Comparison of ENCODE assay signal across 15 cellular contexts in the genomic region with DNA sequence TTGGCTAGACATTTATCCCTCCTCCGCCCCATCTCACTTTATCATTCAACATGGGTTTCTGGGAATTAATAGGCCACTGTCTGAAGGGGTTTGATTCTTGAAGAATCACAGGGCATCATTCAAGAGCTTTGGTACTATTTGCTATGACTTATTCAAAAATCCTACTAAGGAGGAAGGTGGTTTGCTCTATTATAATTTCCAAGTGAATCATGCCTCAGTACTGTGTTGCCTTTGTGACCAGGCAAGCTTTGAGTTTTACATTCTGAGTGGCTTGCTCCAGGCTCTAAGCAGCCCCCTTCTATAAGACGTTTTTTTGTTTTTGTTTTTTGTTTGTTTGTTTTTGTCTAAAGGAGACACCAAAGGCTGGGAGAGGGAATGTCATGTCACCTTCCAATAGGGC. TPM values are rescaled to one million over a fixed set of nuclear protein-coding genes. Genes with fewer than 3 reads are reported as not detected.
DNase-seq lines count a peak whose midpoint lies in the region; ATAC-seq and TF ChIP-seq lines count a peak whose summit lies in the region.
"Had no signal": no experiment of that assay in that cellular context is flagged by ENCODE, and none has a peak within 500 bp of the region (broad histone marks: within the 10 kb centered on the region; RNA-seq: fewer than 3 reads in every experiment).

No MANE protein-coding gene starts in this region.

- H3K9me3 ChIP-seq in heart left ventricle: no peaks in the 10 kb centered on the region
- no peaks in the 10 kb centered on the region for H3K9me3 ChIP-seq in endodermal cell (ENCODE audit: control insufficient read depth, low read length)
- H3K9me3 ChIP-seq in neural cell (ENCODE audit: low read length): no peaks in the 10 kb centered on the region
- no peaks in the 10 kb centered on the region for H3K9me3 ChIP-seq in upper lobe of right lung

- no peaks in the 10 kb centered on the region for H3K9me2 ChIP-seq in neural cell (ENCODE audit: insufficient read depth, low read length)

- H3K36me3 Mint-ChIP-seq in endodermal cell (ENCODE audit: low read depth): no peaks in the 10 kb centered on the region
- H3K36me3 Mint-ChIP-seq: CD8-positive, alpha-beta T cell had no signal

- no peak for TF ChIP-seq EP300 in neural cell (conservative IDR thresholded peaks at IDR 0.05; ENCODE audit: poor library complexity, severe bottlenecking)

- intact Hi-C loops in heart left ventricle (cut with DNase I) (loop anchor here (2.0 to 10.0 kb wide), 11 partner anchors 78 to 315 kb away; no protein-coding TSS in a partner anchor), left cardiac atrium (cut with DNase I) (loop anchor here in 1 of 2 donors (5.0 to 10.0 kb wide), 3 partner anchors 78 to 275 kb away; no protein-coding TSS in a partner anchor), upper lobe of right lung (cut with DNase I) (no loop called here)

- H3K36me3 ChIP-seq in heart left ventricle (no peaks in the 10 kb centered on the region), endodermal cell (ENCODE audit: control insufficient read depth, insufficient read depth, low read length) (no peaks in the 10 kb centered on the region), neural cell (ENCODE audit: insufficient read depth, low read length) (no peaks in the 10 kb centered on the region), upper lobe of right lung (no peaks in the 10 kb centered on the region)

- peaks cover 79% of the 10 kb centered on the region for H3K27me3 Mint-ChIP-seq in endodermal cell (ENCODE audit: insufficient read depth)

- H3K4me3 ChIP-seq in heart left ventricle (peak overlapping the region in 9 of 12 donors; percentile 85 to 99 (median 94)), endodermal cell (ENCODE audit: low read length) (peak overlapping the region; percentile 89), neural cell (ENCODE audit: low read length) (peak overlapping the region; percentile 86), upper lobe of right lung (peak overlapping the region; percentile 86)

- no peak for TF ChIP-seq POLR2A in heart left ventricle (IDR thresholded peaks at IDR 0.05)

- H4K20me1 ChIP-seq in neural cell (ENCODE audit: insufficient read depth): no peaks in the 10 kb centered on the region

- TF ChIP-seq CTCF in heart left ventricle (IDR thresholded peaks at IDR 0.05): no peak
- no peak for TF ChIP-seq CTCF in endodermal cell (conservative IDR thresholded peaks at IDR 0.05)
- TF ChIP-seq CTCF in neural cell (IDR thresholded peaks at IDR 0.05; ENCODE audit: poor library complexity, severe bottlenecking): no peak
- TF ChIP-seq CTCF in upper lobe of right lung (IDR thresholded peaks at IDR 0.05): no peak

- H3K9ac ChIP-seq in endodermal cell (ENCODE audit: extremely low read depth, low read length, poor library complexity, severe bottlenecking): no peak overlapping the region
- no peak overlapping the region for H3K9ac ChIP-seq in neural cell (ENCODE audit: low read length)

- no peaks in the 10 kb centered on the region for H3K9me3 Mint-ChIP-seq in endodermal cell
- H3K9me3 Mint-ChIP-seq: CD8-positive, alpha-beta T cell; T-helper 1 cell treated with Interleukin-12 subunit alpha and Interleukin-12 subunit beta and Interleukin-4 antibody, amounts not matched to agents 30 μg/mL and 1 μg/mL, for 36 hours had no signal

- peaks cover 0 to 68% (median 41%) of the 10 kb centered on the region in 12 donors for H3K4me1 ChIP-seq in heart left ventricle
- H3K4me1 ChIP-seq in endodermal cell (ENCODE audit: control insufficient read depth, insufficient read depth, low read length): no peaks in the 10 kb centered on the region
- peaks cover 23% of the 10 kb centered on the region for H3K4me1 ChIP-seq in upper lobe of right lung

- peak overlapping the region; percentile 77 for H3K4me2 ChIP-seq in neural cell (ENCODE audit: low read length)

- no peak overlapping the region for H3K4me3 Mint-ChIP-seq in endodermal cell

- 63 to 76% (median 73%) methylated on average over 2 of the region's 2 CpGs for WGBS in heart left ventricle, 4 donors
- WGBS in endodermal cell (ENCODE audit: insufficient coverage in 1 of 2, insufficient read length in 1 of 2), 2 experiments: 87 to 100% methylated on average over 1 to 2 of the region's 2 CpGs

- no peak overlapping the region for H3K27ac Mint-ChIP-seq in endodermal cell
- H3K27ac Mint-ChIP-seq: CD8-positive, alpha-beta T cell; T-helper 1 cell treated with Interleukin-12 subunit alpha and Interleukin-12 subunit beta and Interleukin-4 antibody, amounts not matched to agents 30 μg/mL and 1 μg/mL, for 36 hours had no signal

- ATAC-seq in heart left ventricle: no peak
- no peak for ATAC-seq in left cardiac atrium
- ATAC-seq in upper lobe of right lung: no peak
- ATAC-seq: CD8-positive, alpha-beta T cell; Panc1 had no signal

- H2AFZ ChIP-seq in neural cell (ENCODE audit: low read depth, low read length): no peak overlapping the region

- H3K4me1 Mint-ChIP-seq in endodermal cell: peaks cover 13% of the 10 kb centered on the region

- H3F3A ChIP-seq in neural cell (ENCODE audit: insufficient read depth, low read length, poor library complexity, severe bottlenecking): peaks cover 7% of the 10 kb centered on the region

- H3K27me3 ChIP-seq in heart left ventricle: no peaks in the 10 kb centered on the region
- peaks cover 51% of the 10 kb centered on the region for H3K27me3 ChIP-seq in endodermal cell (ENCODE audit: control insufficient read depth, insufficient read depth, low read length, poor library complexity, severe bottlenecking)
- H3K27me3 ChIP-seq in neural cell (ENCODE audit: insufficient read depth, low read depth, low read length): no peaks in the 10 kb centered on the region
- H3K27me3 ChIP-seq in upper lobe of right lung: no peaks in the 10 kb centered on the region

- DNase-seq in heart left ventricle (no peak), left cardiac atrium (no peak), endodermal cell (no peak), upper lobe of right lung (no peak), NCI-H2196 treated with DMSO at 0.1 percent for 48 hours (lab: John Stamatoyannopoulos, UW; ENCODE audit: unreplicated experiment) (no peak)
- DNase-seq in activated CD4-positive, alpha-beta T cell treated with anti-CD3 and anti-CD28 coated beads, Interleukin-2, amount 50 U/mL, for 48 hours: no peak
- no peak for DNase-seq in activated CD4-positive, alpha-beta T cell treated with anti-CD3 and anti-CD28 coated beads, Interleukin-2, amount 50 U/mL, for 4 hours
- DNase-seq: activated CD4-positive, alpha-beta T cell treated with anti-CD3 and anti-CD28 coated beads for 1 hour; activated naive CD4-positive, alpha-beta T cell treated with anti-CD3 and anti-CD28 coated beads, Interleukin-2, amount 50 U/mL, for 16 hours; CD8-positive, alpha-beta T cell; NCI-H2081 treated with DMSO at 0.1 percent for 48 hours had no signal

- H3K27ac ChIP-seq in heart left ventricle (peak overlapping the region in 8 of 12 donors; percentile 83 to 97 (median 92)), endodermal cell (ENCODE audit: low read depth, low read length) (no peak overlapping the region), neural cell (ENCODE audit: low read length) (no peak overlapping the region), upper lobe of right lung (no peak overlapping the region)
- H3K27ac ChIP-seq: 22Rv1 had no signal

- H3K79me2 ChIP-seq in neural cell (replicated peaks; ENCODE audit: insufficient read depth, low read length): peaks cover 44% of the 10 kb centered on the region

- TF ChIP-seq RAD21 in neural cell (conservative IDR thresholded peaks at IDR 0.05): no peak

TF ChIP-seq in neural cell, 6 proteins besides CTCF, POLR2A, EP300 and RAD21:
- TF ChIP-seq EZH2 (IDR thresholded peaks at IDR 0.05; ENCODE audit: borderline replicate concordance, insufficient read depth, low read length, poor library complexity, severe bottlenecking) (no peak), POLR2AphosphoS5 (IDR thresholded peaks at IDR 0.05) (no peak), TAF1 (IDR thresholded peaks at IDR 0.05; ENCODE audit: low read depth) (no peak)

RNA-seq across cellular contexts. Expression of a gene that starts 2.6 kb away (rescaled TPM):
- total RNA-seq in heart left ventricle: 10 to 100 TPM; 57.5 to 81.3 (median 69.2) TPM
- polyA plus RNA-seq in heart left ventricle: 10 to 100 TPM; 32.0 to 32.3 TPM
- total RNA-seq in left cardiac atrium: 10 to 100 TPM; 61.3 to 80.7 TPM
- total RNA-seq in endodermal cell: 10 to 100 TPM in 1 of 2 donors, 1 to 10 TPM in 1; 9.1 to 10.2 TPM
- polyA plus RNA-seq in endodermal cell (2013, experiment 1 of 2): 31.1 TPM
- polyA plus RNA-seq in endodermal cell (2013, experiment 2 of 2): 26.2 TPM
- 17.4 and 21.1 TPM in 2 replicates for polyA plus RNA-seq in neural cell
- 25.6 and 41.8 TPM in 2 replicates for polyA minus RNA-seq in neural cell
- total RNA-seq in upper lobe of right lung: 78.8 TPM

Comparison
In these comparisons a context has a peak if more than half of its experiments do, and no peak if none do; other contexts are left out.
1. H3K27ac ChIP-seq: peak in heart left ventricle (8 of 12); none in endodermal cell (single experiment), neural cell (single experiment) and upper lobe of right lung (single experiment).
2. Peak in every context shown above with its lines, with median percentiles within 50 percentile points of each other: H3K4me3 ChIP-seq.